Comparison of ENCODE assay signal across 18 cellular contexts in the genomic region with DNA sequence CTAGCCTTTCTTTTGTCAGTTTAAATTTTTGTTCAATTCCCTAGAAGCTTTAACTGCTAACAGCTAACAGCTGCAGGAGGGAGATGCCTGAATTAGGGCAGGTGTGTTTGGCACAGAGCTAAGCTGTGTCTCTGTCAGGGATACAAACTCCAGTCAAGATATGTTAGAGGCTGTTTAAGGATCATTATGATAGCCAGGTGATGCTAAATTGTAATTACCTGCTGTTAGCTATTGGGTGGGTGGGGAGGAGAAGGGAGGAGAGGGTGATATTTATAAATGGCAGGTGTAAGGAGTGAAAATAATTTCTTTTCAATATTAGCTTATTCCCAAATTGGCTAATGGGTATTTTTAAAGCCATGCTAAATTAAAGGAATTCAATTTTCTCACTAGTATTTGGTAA. TPM values are rescaled to one million over a fixed set of nuclear protein-coding genes. Genes with fewer than 3 reads are reported as not detected.
A peak's percentile ranks its signal among the peaks of the same experiment; 100 is the strongest.
DNase-seq lines count a peak whose midpoint lies in the region; TF ChIP-seq lines count a peak whose summit lies in the region.
"Had no signal": no experiment of that assay in that cellular context is flagged by ENCODE, and none has a peak within 500 bp of the region (broad histone marks: within the 10 kb centered on the region; RNA-seq: fewer than 3 reads in every experiment).

Gene WEE2, plus strand, starts transcription at position 301 of the 400 bp plus-strand sequence. CDS start 406 bp downstream, outside the sequence.

- no peak within 1 kb of the TSS for H2AK5ac ChIP-seq in neuronal stem cell (ENCODE audit: low read depth, low read length)

- H3K4me1 ChIP-seq in neuronal stem cell (ENCODE audit: control insufficient read depth in 2 of 2, insufficient read depth in 1 of 2, low read depth in 1 of 2, low read length in 2 of 2) = peaks cover 0 to 4% of the 10 kb centered on the region in 2 donors
- no peaks in the 10 kb centered on the region for H3K4me1 ChIP-seq in testis

- no peak within 1 kb of the TSS for H3K9ac ChIP-seq in neuronal stem cell (ENCODE audit: low read depth, low read length, poor library complexity)

- H3K27me3 ChIP-seq in neuronal stem cell (ENCODE audit: control insufficient read depth in 3 of 3, insufficient read depth in 3 of 3, low read depth in 1 of 3, low read length in 3 of 3) (peaks cover 0 to 6% (median 5%) of the 10 kb centered on the region in 3 experiments), testis (no peaks in the 10 kb centered on the region)
- H3K27me3 ChIP-seq: SJSA1 had no signal

- no peak within 1 kb of the TSS for H3K18ac ChIP-seq in neuronal stem cell (ENCODE audit: low read length)

- DNase-seq in NCI-H1105 treated with DMSO at 0.1 percent for 48 hours (lab: John Stamatoyannopoulos, UW) = peak; percentile 95
- peak; percentile 8 for DNase-seq in NCI-H1436 treated with DMSO at 0.1 percent for 48 hours (lab: John Stamatoyannopoulos, UW)
- peak; percentile 90 for DNase-seq in NCI-H69 (lab: John Stamatoyannopoulos, UW)
- DNase-seq in neuronal stem cell (ENCODE audit: low spot score) = no peak
- no peak for DNase-seq in C1 segment of cervical spinal cord (lab: John Stamatoyannopoulos, UW)
- no peak for DNase-seq in testis
- no peak for DNase-seq in middle frontal gyrus (ENCODE audit: extremely low spot score, low spot score)
- DNase-seq: Caco-2; CD4-positive, alpha-beta T cell; DMS 273 treated with DMSO at 0.1 percent for 48 hours; DMS79 treated with DMSO at 0.1 percent for 48 hours; NCI-H446 treated with DMSO at 0.1 percent for 48 hours; NCI-H82; OCI-M1; T-helper 1 cell had no signal

- H3K27ac ChIP-seq in neuronal stem cell (replicated peaks; ENCODE audit: low read length) (no peak within 1 kb of the TSS), testis (no peak within 1 kb of the TSS)
- H3K27ac ChIP-seq: SJSA1 had no signal

- H2BK5ac ChIP-seq in neuronal stem cell (ENCODE audit: low read length) = no peak within 1 kb of the TSS

- H3K36me3 ChIP-seq in neuronal stem cell (replicated peaks in 1 of 2; ENCODE audit: control insufficient read depth in 2 of 2, insufficient read depth in 2 of 2, low read length in 2 of 2) (no peaks in the 10 kb centered on the region), testis (ENCODE audit: low read depth, missing control alignments) (no peaks in the 10 kb centered on the region)
- H3K36me3 ChIP-seq: SJSA1 had no signal

- no peak within 1 kb of the TSS for H2BK12ac ChIP-seq in neuronal stem cell (ENCODE audit: low read length)

- no peaks in the 10 kb centered on the region for H3K79me1 ChIP-seq in neuronal stem cell (ENCODE audit: low read depth, low read length)

- H2AFZ ChIP-seq in neuronal stem cell (ENCODE audit: low read length) = no peak within 1 kb of the TSS

- no peak within 1 kb of the TSS for H3K4me2 ChIP-seq in neuronal stem cell (ENCODE audit: insufficient read depth, low read length, poor library complexity, severe bottlenecking)

- peak within 1 kb of the TSS; percentile 65 for H3K14ac ChIP-seq in neuronal stem cell (ENCODE audit: low read length)

- H4K8ac ChIP-seq in neuronal stem cell (ENCODE audit: low read depth, low read length) = no peak within 1 kb of the TSS

- intact Hi-C loops in testis (cut with DNase I; ENCODE audit: low total_unique reads) = no loop called here

- TF ChIP-seq CTCF in testis (IDR thresholded peaks at IDR 0.05) = no peak

- no peak within 1 kb of the TSS for H4K91ac ChIP-seq in neuronal stem cell (ENCODE audit: low read depth, low read length, poor library complexity)

- no peak within 1 kb of the TSS for H3K4me3 ChIP-seq in neuronal stem cell (ENCODE audit: low read length in 2 of 2)
- no peak within 1 kb of the TSS for H3K4me3 ChIP-seq in testis
- H3K4me3 ChIP-seq: SJSA1 had no signal

- H2BK15ac ChIP-seq in neuronal stem cell (ENCODE audit: low read length) = no peak within 1 kb of the TSS

- no peak within 1 kb of the TSS for H2BK120ac ChIP-seq in neuronal stem cell (ENCODE audit: low read depth, low read length)

- H3K23ac ChIP-seq in neuronal stem cell (ENCODE audit: low read depth, low read length, poor library complexity) = no peak within 1 kb of the TSS

- no peaks in the 10 kb centered on the region for H3K9me3 ChIP-seq in neuronal stem cell (replicated peaks in 1 of 2; ENCODE audit: control insufficient read depth in 2 of 2, insufficient read depth in 1 of 2, low read depth in 1 of 2, low read length in 2 of 2)
- no peaks in the 10 kb centered on the region for H3K9me3 ChIP-seq in testis
- H3K9me3 ChIP-seq: Caco-2, SJSA1 had no signal

- no peak for TF ChIP-seq POLR2A in testis (IDR thresholded peaks at IDR 0.05)

- no peak within 1 kb of the TSS for H3K4ac ChIP-seq in neuronal stem cell (ENCODE audit: low read length)

RNA-seq across cellular contexts. Expression of gene WEE2, which starts in this region (rescaled TPM):
- 0.04 TPM for polyA plus RNA-seq in neuronal stem cell (2013, experiment 1 of 2)
- 0.04 TPM for polyA plus RNA-seq in neuronal stem cell (2013, experiment 2 of 2)
- 1 to 10 TPM in 1 of 2 donors, not detected in 1; 1.4 TPM for total RNA-seq in testis
- polyA plus RNA-seq in testis (ENCODE audit: insufficient read depth, low read depth, low replicate concordance) = 0.20 TPM
- total RNA-seq: SJSA1 had no signal
- polyA plus RNA-seq: BJ, IgD-negative memory B cell had no signal

Comparison
In these comparisons a context has a peak if more than half of its experiments do, and no peak if none do; other contexts are left out.
1. DNase-seq: peak in NCI-H1105 treated with DMSO at 0.1 percent for 48 hours (single experiment), NCI-H1436 treated with DMSO at 0.1 percent for 48 hours (single experiment) and NCI-H69 (single experiment); none in neuronal stem cell (single experiment), C1 segment of cervical spinal cord (0 of 14), testis (single experiment) and middle frontal gyrus (single experiment).